In the genomic region with DNA sequence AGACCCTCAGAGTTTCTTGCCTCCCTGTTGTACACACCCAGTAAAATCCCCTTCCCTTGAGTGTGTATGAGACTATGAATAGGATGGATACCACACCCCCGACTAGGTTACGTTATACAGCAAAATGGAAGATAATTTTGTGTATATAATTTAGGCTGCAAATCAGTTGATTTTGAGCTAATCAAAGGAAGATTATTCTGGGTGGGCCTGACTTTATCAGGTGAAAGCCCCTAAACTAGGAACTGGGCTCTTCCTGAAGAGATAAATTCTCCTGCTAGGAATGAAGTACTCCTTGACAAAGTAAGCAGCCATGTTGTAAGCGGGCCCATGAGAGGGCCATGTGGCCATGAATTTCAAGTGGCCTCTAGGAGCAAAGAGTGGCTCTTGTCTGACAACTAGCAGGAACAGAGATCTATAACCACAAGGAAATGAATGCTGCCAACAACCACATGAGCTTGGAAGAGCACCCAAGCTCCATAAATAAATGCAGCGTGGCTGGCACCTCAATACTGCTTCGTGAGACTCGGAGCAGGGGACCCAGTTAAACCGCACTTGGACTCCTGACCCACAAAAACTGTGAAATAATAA, we compare ENCODE assay signal across 22 cellular contexts.
"Had no signal": no experiment of that assay in that cellular context is flagged by ENCODE, and none has a peak within 500 bp of the region (broad histone marks: within the 10 kb centered on the region; RNA-seq: fewer than 3 reads in every experiment).

No MANE protein-coding gene starts in this region.

- FAIRE-seq: keratinocyte, urothelium cell line had no signal

- H3K4me3 ChIP-seq: dorsolateral prefrontal cortex, gastrocnemius medialis, heart right ventricle, mucosa of descending colon, ovary, right atrium auricular region, sigmoid colon, skin epidermis, thoracic aorta had no signal

- H3K4me1 ChIP-seq: gastrocnemius medialis, heart right ventricle, right atrium auricular region, sigmoid colon had no signal

- H3K9me3 ChIP-seq: gastrocnemius medialis, heart right ventricle, mucosa of descending colon, ovary, right atrium auricular region, sigmoid colon, thoracic aorta had no signal

- H3K27ac Mint-ChIP-seq: natural killer cell; stimulated activated naive B cell treated with anti-CD40 and anti-IgM and Interleukin-4, amounts not matched to agents 10 μg/mL and 1 μg/mL and 100 μg/mL, for 72 hours; stimulated activated naive CD8-positive, alpha-beta T cell treated with anti-CD3 and anti-CD28 coated beads, Interleukin-15, amount 100 ng/mL, for 72 hours had no signal

- ATAC-seq: esophagus mucosa; gastrocnemius medialis; mucosa of descending colon; natural killer cell; stimulated activated naive B cell treated with anti-CD40 and anti-IgM and Interleukin-4, amounts not matched to agents 10 μg/mL and 1 μg/mL and 100 μg/mL, for 72 hours; stimulated activated naive CD8-positive, alpha-beta T cell treated with anti-CD3 and anti-CD28 coated beads, Interleukin-15, amount 100 ng/mL, for 72 hours had no signal

- H3K36me3 Mint-ChIP-seq: natural killer cell; stimulated activated naive B cell treated with anti-CD40 and anti-IgM and Interleukin-4, amounts not matched to agents 10 μg/mL and 1 μg/mL and 100 μg/mL, for 72 hours had no signal

- H3K27ac ChIP-seq: dorsolateral prefrontal cortex, gastrocnemius medialis, heart right ventricle, ovary, right atrium auricular region, sigmoid colon, skin epidermis, thoracic aorta had no signal

- DNase-seq: cortex of kidney; dorsolateral prefrontal cortex; effector CD8-positive, alpha-beta T cell; gastrocnemius medialis; heart right ventricle; mucosa of descending colon; natural killer cell; nucleus accumbens; ovary; sigmoid colon; stimulated activated CD4-positive, alpha-beta T cell treated with anti-CD3 and anti-CD28 coated beads, Interleukin-2, amount 100 ng/mL, for 24 hours; stimulated activated CD4-positive, alpha-beta T cell treated with anti-CD3 and anti-CD28 coated beads, Interleukin-4, amount 100 ng/mL, for 4 hours; stimulated activated naive B cell treated with anti-CD40 and anti-IgM and Interleukin-4, amounts not matched to agents 10 μg/mL and 1 μg/mL and 100 μg/mL, for 72 hours; stimulated activated naive CD8-positive, alpha-beta T cell treated with anti-CD3 and anti-CD28 coated beads, Interleukin-15, amount 100 ng/mL, for 72 hours; trophoblast cell had no signal

- H3K27me3 ChIP-seq: gastrocnemius medialis, heart right ventricle, ovary, right atrium auricular region, sigmoid colon had no signal

- H3K36me3 ChIP-seq: gastrocnemius medialis, heart right ventricle, ovary, right atrium auricular region, sigmoid colon, thoracic aorta had no signal

- H3K9me3 Mint-ChIP-seq: neural crest cell; stimulated activated naive CD8-positive, alpha-beta T cell treated with anti-CD3 and anti-CD28 coated beads, Interleukin-15, amount 100 ng/mL, for 72 hours had no signal
